18 cellular contexts compared by ENCODE assay signal in the genomic region with DNA sequence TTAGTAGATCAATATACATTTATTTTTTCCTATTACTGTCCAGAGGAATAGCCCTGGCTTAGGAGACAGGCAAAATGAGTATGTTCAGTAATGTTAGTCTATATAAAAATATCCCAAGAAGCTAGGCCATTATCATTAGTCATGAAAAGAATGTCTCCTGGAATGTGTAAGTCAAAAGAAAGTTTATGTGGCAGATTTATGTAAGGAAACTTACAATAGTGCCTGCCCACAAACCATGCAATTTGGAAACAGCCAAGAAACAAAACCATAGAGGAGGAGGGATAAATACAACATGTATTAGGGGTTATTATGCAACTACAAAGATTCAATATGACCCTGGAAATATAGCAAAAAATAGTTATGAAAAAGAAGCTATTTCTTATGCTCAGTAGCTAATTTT.
DNase-seq lines count a peak whose midpoint lies in the region; ATAC-seq and TF ChIP-seq lines count a peak whose summit lies in the region.
"Had no signal": no experiment of that assay in that cellular context is flagged by ENCODE, and none has a peak within 500 bp of the region (broad histone marks: within the 10 kb centered on the region; RNA-seq: fewer than 3 reads in every experiment).

No MANE protein-coding gene starts in this region.

- H3K36me3 ChIP-seq in SK-N-SH (replicated peaks in 1 of 2; ENCODE audit: control insufficient read depth in 1 of 2, insufficient read depth in 2 of 2, low read length in 1 of 2) (no peaks in the 10 kb centered on the region), gastroesophageal sphincter (no peaks in the 10 kb centered on the region)
- H3K36me3 ChIP-seq: MG63 had no signal

- no peaks in the 10 kb centered on the region for H4K20me1 ChIP-seq in SK-N-SH (ENCODE audit: insufficient read depth)

- H3K27ac ChIP-seq in SK-N-SH (ENCODE audit: low read depth in 2 of 2, low read length in 1 of 2) (no peak overlapping the region), gastroesophageal sphincter (no peak overlapping the region)
- H3K27ac ChIP-seq: 22Rv1 had no signal

- no peaks in the 10 kb centered on the region for H3K9me2 ChIP-seq in SK-N-SH

- H3F3A ChIP-seq in SK-N-SH (replicated peaks; ENCODE audit: insufficient read depth), result no peaks in the 10 kb centered on the region

- POLR2A ChIA-PET in SK-N-SH (lab: Yijun Ruan, JAX), result no interaction called here

- ATAC-seq in SK-N-SH treated with all-trans-retinoic acid at 6 μM for 48 hours, result no peak
- no peak for ATAC-seq in gastroesophageal sphincter
- ATAC-seq: Panc1 had no signal

- H3K27me3 ChIP-seq in SK-N-SH (ENCODE audit: insufficient read depth) (no peaks in the 10 kb centered on the region), gastroesophageal sphincter (no peaks in the 10 kb centered on the region)
- H3K27me3 ChIP-seq: MG63 had no signal

- CTCF ChIA-PET in SK-N-SH (lab: Yijun Ruan, JAX), result interaction anchor here (0.8 to 1.6 kb wide), 4 partner anchors 67 to 289 kb away, joined by 3 to 5 read pairs (median 5); no protein-coding TSS in a partner anchor

- H3K4me3 ChIP-seq in SK-N-SH (ENCODE audit: low read depth in 2 of 2, low read length in 1 of 2) (no peak overlapping the region), gastroesophageal sphincter (no peak overlapping the region)
- H3K4me3 ChIP-seq: MG63 had no signal

- H3K4me1 ChIP-seq in SK-N-SH (ENCODE audit: control insufficient read depth in 1 of 2, insufficient read depth in 2 of 2, low read depth in 1 of 2, low read length in 1 of 2) (no peaks in the 10 kb centered on the region), gastroesophageal sphincter (no peaks in the 10 kb centered on the region)

- TF ChIP-seq EP300 in SK-N-SH (IDR thresholded peaks at IDR 0.05; ENCODE audit: borderline replicate concordance in 1 of 2, low read depth in 1 of 2, low read length in 1 of 2), result no peak
- TF ChIP-seq EP300 in gastroesophageal sphincter (IDR thresholded peaks at IDR 0.05), result no peak

- H3K79me2 ChIP-seq in SK-N-SH (ENCODE audit: insufficient read depth), result no peaks in the 10 kb centered on the region

- TF ChIP-seq POLR2A in gastroesophageal sphincter (IDR thresholded peaks at IDR 0.05), result no peak

- DNase-seq in SK-N-SH (no peak), astrocyte of the hippocampus (ENCODE audit: low read depth, low spot score) (peak; percentile 47), iris pigment epithelial cell (ENCODE audit: low read depth) (peak; percentile 28), NCI-H446 treated with DMSO at 0.1 percent for 48 hours (lab: John Stamatoyannopoulos, UW) (no peak), NCI-H187 (lab: John Stamatoyannopoulos, UW) (no peak), T1000 (lab: John Stamatoyannopoulos, UW) (no peak)
- DNase-seq: COR-L47, DMS53, KG1, MG63, NCI-H1092 treated with DMSO at 0.1 percent for 48 hours, NCI-H1694, NCI-H82, SHP77 had no signal

- H2AFZ ChIP-seq in SK-N-SH (ENCODE audit: low read depth), result no peak overlapping the region

- H3K9me3 ChIP-seq in SK-N-SH (no peaks in the 10 kb centered on the region; the same call in 1 of the 2 replicates), gastroesophageal sphincter (no peaks in the 10 kb centered on the region)
- H3K9me3 ChIP-seq: MG63 had no signal

- H3K9ac ChIP-seq in SK-N-SH, result no peak overlapping the region

- TF ChIP-seq RAD21 in SK-N-SH (IDR thresholded peaks at IDR 0.05; ENCODE audit: low read length), result no peak

- no peak for TF ChIP-seq CTCF in SK-N-SH (IDR thresholded peaks at IDR 0.05)
- no peak for TF ChIP-seq CTCF in gastroesophageal sphincter (IDR thresholded peaks at IDR 0.05)

- H3K4me2 ChIP-seq in SK-N-SH, result no peak overlapping the region

TF ChIP-seq in SK-N-SH treated with all-trans-retinoic acid at 6 μM for 48 hours, 23 proteins besides CTCF, POLR2A, EP300 and RAD21:
- TF ChIP-seq, protein P1, sequence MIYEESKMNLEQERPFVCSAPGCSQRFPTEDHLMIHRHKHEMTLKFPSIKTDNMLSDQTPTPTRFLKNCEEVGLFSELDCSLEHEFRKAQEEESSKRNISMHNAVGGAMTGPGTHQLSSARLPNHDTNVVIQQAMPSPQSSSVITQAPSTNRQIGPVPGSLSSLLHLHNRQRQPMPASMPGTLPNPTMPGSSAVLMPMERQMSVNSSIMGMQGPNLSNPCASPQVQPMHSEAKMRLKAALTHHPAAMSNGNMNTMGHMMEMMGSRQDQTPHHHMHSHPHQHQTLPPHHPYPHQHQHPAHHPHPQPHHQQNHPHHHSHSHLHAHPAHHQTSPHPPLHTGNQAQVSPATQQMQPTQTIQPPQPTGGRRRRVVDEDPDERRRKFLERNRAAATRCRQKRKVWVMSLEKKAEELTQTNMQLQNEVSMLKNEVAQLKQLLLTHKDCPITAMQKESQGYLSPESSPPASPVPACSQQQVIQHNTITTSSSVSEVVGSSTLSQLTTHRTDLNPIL (CRISPR knock-in tag; IDR thresholded peaks at IDR 0.05; ENCODE audit: low read depth), result 0 out of 2 replicates have a peak, but pooled peaks have one; percentile 14
- TF ChIP-seq SNAI2 (CRISPR knock-in tag; IDR thresholded peaks at IDR 0.05) (no peak), ISL1 (CRISPR knock-in tag; IDR thresholded peaks at IDR 0.05) (peak; percentile 84)

TF ChIP-seq in SK-N-SH, 30 proteins besides CTCF, POLR2A, EP300 and RAD21:
- no peak for TF ChIP-seq TEAD4 (IDR thresholded peaks at IDR 0.05; ENCODE audit: borderline replicate concordance, insufficient read depth)
- TF ChIP-seq GATA2 (CRISPR knock-in tag; IDR thresholded peaks at IDR 0.05), result no peak
- no peak for TF ChIP-seq SMC3 (IDR thresholded peaks at IDR 0.05; ENCODE audit: low read depth, low read length)
- TF ChIP-seq MEF2A (IDR thresholded peaks at IDR 0.05; ENCODE audit: borderline replicate concordance, low read depth), result no peak
- TF ChIP-seq RCOR1 (IDR thresholded peaks at IDR 0.05; ENCODE audit: low read length), result no peak
- TF ChIP-seq, protein P2, sequence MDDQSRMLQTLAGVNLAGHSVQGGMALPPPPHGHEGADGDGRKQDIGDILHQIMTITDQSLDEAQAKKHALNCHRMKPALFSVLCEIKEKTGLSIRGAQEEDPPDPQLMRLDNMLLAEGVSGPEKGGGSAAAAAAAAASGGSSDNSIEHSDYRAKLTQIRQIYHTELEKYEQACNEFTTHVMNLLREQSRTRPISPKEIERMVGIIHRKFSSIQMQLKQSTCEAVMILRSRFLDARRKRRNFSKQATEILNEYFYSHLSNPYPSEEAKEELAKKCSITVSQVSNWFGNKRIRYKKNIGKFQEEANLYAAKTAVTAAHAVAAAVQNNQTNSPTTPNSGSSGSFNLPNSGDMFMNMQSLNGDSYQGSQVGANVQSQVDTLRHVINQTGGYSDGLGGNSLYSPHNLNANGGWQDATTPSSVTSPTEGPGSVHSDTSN (IDR thresholded peaks at IDR 0.05), result no peak
- no peak for TF ChIP-seq EZH2phosphoT487 (IDR thresholded peaks at IDR 0.05; ENCODE audit: borderline replicate concordance, low read depth)
- no peak for TF ChIP-seq POLR2AphosphoS5 (IDR thresholded peaks at IDR 0.05; ENCODE audit: low read depth, low read length)
- no peak for TF ChIP-seq MXI1 (IDR thresholded peaks at IDR 0.05; ENCODE audit: low read depth, low read length)
- TF ChIP-seq FOSL2 (IDR thresholded peaks at IDR 0.05; ENCODE audit: borderline replicate concordance, low read depth), result no peak
- no peak for TF ChIP-seq RXRA (IDR thresholded peaks at IDR 0.05; ENCODE audit: borderline replicate concordance, low read depth)
- TF ChIP-seq, protein P3, sequence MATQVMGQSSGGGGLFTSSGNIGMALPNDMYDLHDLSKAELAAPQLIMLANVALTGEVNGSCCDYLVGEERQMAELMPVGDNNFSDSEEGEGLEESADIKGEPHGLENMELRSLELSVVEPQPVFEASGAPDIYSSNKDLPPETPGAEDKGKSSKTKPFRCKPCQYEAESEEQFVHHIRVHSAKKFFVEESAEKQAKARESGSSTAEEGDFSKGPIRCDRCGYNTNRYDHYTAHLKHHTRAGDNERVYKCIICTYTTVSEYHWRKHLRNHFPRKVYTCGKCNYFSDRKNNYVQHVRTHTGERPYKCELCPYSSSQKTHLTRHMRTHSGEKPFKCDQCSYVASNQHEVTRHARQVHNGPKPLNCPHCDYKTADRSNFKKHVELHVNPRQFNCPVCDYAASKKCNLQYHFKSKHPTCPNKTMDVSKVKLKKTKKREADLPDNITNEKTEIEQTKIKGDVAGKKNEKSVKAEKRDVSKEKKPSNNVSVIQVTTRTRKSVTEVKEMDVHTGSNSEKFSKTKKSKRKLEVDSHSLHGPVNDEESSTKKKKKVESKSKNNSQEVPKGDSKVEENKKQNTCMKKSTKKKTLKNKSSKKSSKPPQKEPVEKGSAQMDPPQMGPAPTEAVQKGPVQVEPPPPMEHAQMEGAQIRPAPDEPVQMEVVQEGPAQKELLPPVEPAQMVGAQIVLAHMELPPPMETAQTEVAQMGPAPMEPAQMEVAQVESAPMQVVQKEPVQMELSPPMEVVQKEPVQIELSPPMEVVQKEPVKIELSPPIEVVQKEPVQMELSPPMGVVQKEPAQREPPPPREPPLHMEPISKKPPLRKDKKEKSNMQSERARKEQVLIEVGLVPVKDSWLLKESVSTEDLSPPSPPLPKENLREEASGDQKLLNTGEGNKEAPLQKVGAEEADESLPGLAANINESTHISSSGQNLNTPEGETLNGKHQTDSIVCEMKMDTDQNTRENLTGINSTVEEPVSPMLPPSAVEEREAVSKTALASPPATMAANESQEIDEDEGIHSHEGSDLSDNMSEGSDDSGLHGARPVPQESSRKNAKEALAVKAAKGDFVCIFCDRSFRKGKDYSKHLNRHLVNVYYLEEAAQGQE (IDR thresholded peaks at IDR 0.05; ENCODE audit: low read depth, low read length), result no peak
- no peak for TF ChIP-seq FOXM1 (IDR thresholded peaks at IDR 0.05; ENCODE audit: low read depth)
- TF ChIP-seq GABPA (IDR thresholded peaks at IDR 0.05; ENCODE audit: low read depth), result no peak
- TF ChIP-seq, protein P4, sequence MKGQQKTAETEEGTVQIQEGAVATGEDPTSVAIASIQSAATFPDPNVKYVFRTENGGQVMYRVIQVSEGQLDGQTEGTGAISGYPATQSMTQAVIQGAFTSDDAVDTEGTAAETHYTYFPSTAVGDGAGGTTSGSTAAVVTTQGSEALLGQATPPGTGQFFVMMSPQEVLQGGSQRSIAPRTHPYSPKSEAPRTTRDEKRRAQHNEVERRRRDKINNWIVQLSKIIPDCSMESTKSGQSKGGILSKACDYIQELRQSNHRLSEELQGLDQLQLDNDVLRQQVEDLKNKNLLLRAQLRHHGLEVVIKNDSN (IDR thresholded peaks at IDR 0.05; ENCODE audit: borderline replicate concordance, low read depth), result no peak
- TF ChIP-seq JUND (IDR thresholded peaks at IDR 0.05), result no peak

Comparison
In these comparisons a context has a peak if more than half of its experiments do, and no peak if none do; other contexts are left out.
1. DNase-seq: peak in astrocyte of the hippocampus (single experiment) and iris pigment epithelial cell (single experiment); none in SK-N-SH (single experiment), NCI-H446 treated with DMSO at 0.1 percent for 48 hours (single experiment), NCI-H187 (0 of 2) and T1000 (single experiment).